In the genomic region with DNA sequence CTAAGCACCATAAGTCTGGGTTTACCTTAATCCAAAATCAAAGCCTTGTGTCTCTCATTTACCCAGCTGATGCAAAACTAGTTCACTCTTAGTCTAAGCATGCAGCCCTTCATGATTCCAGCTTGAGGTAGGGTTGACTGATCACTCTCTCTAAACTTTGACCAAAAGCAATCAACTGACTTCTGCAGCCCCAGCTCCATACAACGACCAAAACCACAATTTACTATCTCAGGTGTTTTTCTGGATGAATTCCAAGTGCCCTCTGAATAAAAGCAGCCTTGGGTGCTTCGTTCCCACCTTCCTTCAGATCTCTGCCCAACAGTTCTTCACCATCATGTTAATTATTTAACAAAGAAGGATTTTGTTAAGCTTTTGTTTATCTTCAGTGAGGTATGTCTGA, we compare ENCODE assay signal across 12 cellular contexts.
"Had no signal": no experiment of that assay in that cellular context is flagged by ENCODE, and none has a peak within 500 bp of the region (broad histone marks: within the 10 kb centered on the region; RNA-seq: fewer than 3 reads in every experiment).

No MANE protein-coding gene starts in this region.

- H3K9me3 ChIP-seq: adrenal gland, esophagus muscularis mucosa, spleen, suprapubic skin, upper lobe of left lung had no signal

- H3K4me3 ChIP-seq: adrenal gland, coronary artery, esophagus muscularis mucosa, spleen, suprapubic skin, upper lobe of left lung had no signal

- ATAC-seq: sciatic nerve had no signal

- H3K4me1 ChIP-seq: adrenal gland, upper lobe of left lung had no signal

- H3K27me3 ChIP-seq: adrenal gland, esophagus muscularis mucosa, spleen, suprapubic skin, upper lobe of left lung had no signal

- DNase-seq: activated CD4-positive, alpha-beta memory T cell treated with anti-CD3 and anti-CD28 coated beads, Interleukin-2, amount 10 ng/mL, durations not matched to agents 7 days and 5 days; activated CD4-positive, alpha-beta T cell treated with anti-CD3 and anti-CD28 coated beads for 4 hours; activated T-cell treated with anti-CD3 and anti-CD28 coated beads, Interleukin-2, amount 50 U/mL, for 24 hours; adrenal gland; glutamatergic neuron; spleen; upper lobe of left lung had no signal

- H3K27ac ChIP-seq: adrenal gland, esophagus muscularis mucosa, spleen, suprapubic skin, upper lobe of left lung, VCaP had no signal
